Comparison of ENCODE assay signal across 9 cellular contexts in genomic region chr13:87671031-87671823, GRCh38. TPM values are rescaled to one million over a fixed set of nuclear protein-coding genes. Genes with fewer than 3 reads are reported as not detected.
DNase-seq lines count a peak whose midpoint lies in the region; ATAC-seq and TF ChIP-seq lines count a peak whose summit lies in the region.
"Had no signal": no experiment of that assay in that cellular context is flagged by ENCODE, and none has a peak within 500 bp of the region (broad histone marks: within the 10 kb centered on the region; RNA-seq: fewer than 3 reads in every experiment).

Gene SLITRK5, plus strand, starts transcription at chr13:87671371. Its CDS starts 4,018 bp downstream, at chr13:87675389.

- no peaks in the 10 kb centered on the region for H3K36me3 ChIP-seq in endodermal cell (ENCODE audit: control insufficient read depth, insufficient read depth, low read length)
- no peaks in the 10 kb centered on the region for H3K36me3 ChIP-seq in mesodermal cell (ENCODE audit: control insufficient read depth, insufficient read depth, low read length)

- H3K4me1 ChIP-seq in endodermal cell (ENCODE audit: control insufficient read depth, insufficient read depth, low read length) (no peaks in the 10 kb centered on the region), mesodermal cell (ENCODE audit: control insufficient read depth, insufficient read depth, low read length, poor library complexity, severe bottlenecking) (peaks cover 6% of the 10 kb centered on the region)

- peaks cover 38% of the 10 kb centered on the region for H3K27me3 ChIP-seq in endodermal cell (ENCODE audit: control insufficient read depth, insufficient read depth, low read length, poor library complexity, severe bottlenecking)

- POLR2A ChIA-PET in activated CD8-positive, alpha-beta T cell treated with anti-CD3 and anti-CD28 coated beads, Interleukin-2, amount 10 ng/mL, durations not matched to agents 7 days and 5 days (lab: Charles Lee), result no interaction called here

- H3K4me1 Mint-ChIP-seq in activated CD8-positive, alpha-beta T cell treated with anti-CD3 and anti-CD28 coated beads, Interleukin-2, amount 10 ng/mL, durations not matched to agents 7 days and 5 days (ENCODE audit: low read depth), result peaks cover 9% of the 10 kb centered on the region
- peaks cover 19% of the 10 kb centered on the region for H3K4me1 Mint-ChIP-seq in endodermal cell

- peak; percentile 69 for TF ChIP-seq CTCF in AG10803 (conservative IDR thresholded peaks at IDR 0.05; ENCODE audit: low read length)
- TF ChIP-seq CTCF in endodermal cell (conservative IDR thresholded peaks at IDR 0.05), result peak; percentile 97

- H3K36me3 Mint-ChIP-seq in activated CD8-positive, alpha-beta T cell treated with anti-CD3 and anti-CD28 coated beads, Interleukin-2, amount 10 ng/mL, durations not matched to agents 7 days and 5 days (ENCODE audit: low read depth), result peaks cover 2% of the 10 kb centered on the region
- no peaks in the 10 kb centered on the region for H3K36me3 Mint-ChIP-seq in endodermal cell (ENCODE audit: low read depth)

- ATAC-seq in GM19023 (IDR thresholded peaks at IDR 0.05; ENCODE audit: unreplicated experiment) (peak; percentile 98), HG03139 (IDR thresholded peaks at IDR 0.05; ENCODE audit: unreplicated experiment) (peak; percentile 97)
- peak; percentile 94 for ATAC-seq in activated CD8-positive, alpha-beta T cell treated with anti-CD3 and anti-CD28 coated beads, Interleukin-2, amount 10 ng/mL, durations not matched to agents 7 days and 5 days

- no peak within 1 kb of the TSS for H3K9ac ChIP-seq in endodermal cell (ENCODE audit: extremely low read depth, low read length, poor library complexity, severe bottlenecking)

- peaks cover 39% of the 10 kb centered on the region for H3K27me3 Mint-ChIP-seq in activated CD8-positive, alpha-beta T cell treated with anti-CD3 and anti-CD28 coated beads, Interleukin-2, amount 10 ng/mL, durations not matched to agents 7 days and 5 days (ENCODE audit: low read depth)
- H3K27me3 Mint-ChIP-seq in endodermal cell (ENCODE audit: insufficient read depth), result peaks cover 47% of the 10 kb centered on the region

- H3K4me3 ChIP-seq in AG10803 (ENCODE audit: low read length), result peak within 1 kb of the TSS; percentile 53
- peak within 1 kb of the TSS; percentile 86 for H3K4me3 ChIP-seq in endodermal cell (ENCODE audit: low read length)
- peak within 1 kb of the TSS; percentile 61 for H3K4me3 ChIP-seq in mesodermal cell (ENCODE audit: extremely low read depth, insufficient read depth, low read length, poor library complexity, severe bottlenecking)

- DNase-seq in AG10803 (ENCODE audit: low read depth) (peak; percentile 37), NCI-H510A treated with DMSO at 0.1 percent for 48 hours (lab: John Stamatoyannopoulos, UW) (peak; percentile 89), endodermal cell (peak; percentile 96)
- DNase-seq in activated CD8-positive, alpha-beta T cell treated with anti-CD3 and anti-CD28 coated beads, Interleukin-2, amount 10 ng/mL, durations not matched to agents 7 days and 5 days, result peak; percentile 64
- peak; percentile 57 to 58 for DNase-seq in stimulated activated CD8-positive, alpha-beta memory T cell treated with anti-CD3 and anti-CD28 coated beads, Interleukin-15, amount 100 ng/mL, for 48 hours (ENCODE audit: low read depth in 2 of 2)

- H3K27ac Mint-ChIP-seq in activated CD8-positive, alpha-beta T cell treated with anti-CD3 and anti-CD28 coated beads, Interleukin-2, amount 10 ng/mL, durations not matched to agents 7 days and 5 days, result no peak within 1 kb of the TSS
- H3K27ac Mint-ChIP-seq in endodermal cell, result no peak within 1 kb of the TSS

- H3K9me3 ChIP-seq in endodermal cell (ENCODE audit: control insufficient read depth, low read length), result no peaks in the 10 kb centered on the region
- H3K9me3 ChIP-seq in mesodermal cell (ENCODE audit: control insufficient read depth, low read length), result no peaks in the 10 kb centered on the region

- 0% methylated on average over 25 to 51 of the region's 51 CpGs for WGBS in endodermal cell (ENCODE audit: insufficient coverage in 1 of 2, insufficient read length in 1 of 2), 2 experiments
- WGBS in mesodermal cell (ENCODE audit: insufficient coverage in 2 of 2), 2 experiments, result 0 to 1% methylated on average over 32 to 39 of the region's 51 CpGs

- no peaks in the 10 kb centered on the region for H3K9me3 Mint-ChIP-seq in activated CD8-positive, alpha-beta T cell treated with anti-CD3 and anti-CD28 coated beads, Interleukin-2, amount 10 ng/mL, durations not matched to agents 7 days and 5 days (ENCODE audit: insufficient read depth)
- no peaks in the 10 kb centered on the region for H3K9me3 Mint-ChIP-seq in endodermal cell

- H3K4me3 Mint-ChIP-seq in activated CD8-positive, alpha-beta T cell treated with anti-CD3 and anti-CD28 coated beads, Interleukin-2, amount 10 ng/mL, durations not matched to agents 7 days and 5 days, result peak within 1 kb of the TSS; percentile 59
- H3K4me3 Mint-ChIP-seq in endodermal cell, result peak within 1 kb of the TSS; percentile 70

- CTCF ChIA-PET in activated CD8-positive, alpha-beta T cell treated with anti-CD3 and anti-CD28 coated beads, Interleukin-2, amount 10 ng/mL, durations not matched to agents 7 days and 5 days (lab: Charles Lee), result no interaction called here

- H3K27ac ChIP-seq in endodermal cell (ENCODE audit: low read depth, low read length) (peak within 1 kb of the TSS; percentile 18), mesodermal cell (ENCODE audit: low read depth, low read length, severe bottlenecking) (no peak within 1 kb of the TSS)

RNA-seq across cellular contexts. Expression of gene SLITRK5, which starts in this region (rescaled TPM):
- total RNA-seq in activated CD8-positive, alpha-beta T cell treated with anti-CD3 and anti-CD28 coated beads, Interleukin-2, amount 10 ng/mL, durations not matched to agents 7 days and 5 days, result not detected
- total RNA-seq in endodermal cell, result 1 to 10 TPM in 1 of 2 donors, under 1 TPM in 1; 0.35 to 1.6 TPM
- 4.7 TPM for polyA plus RNA-seq in endodermal cell (2013, experiment 1 of 2)
- 4.3 TPM for polyA plus RNA-seq in endodermal cell (2013, experiment 2 of 2)
- 1.6 TPM for polyA plus RNA-seq in mesodermal cell (2013, experiment 1 of 2)
- polyA plus RNA-seq in mesodermal cell (2013, experiment 2 of 2), result 1.4 TPM
- total RNA-seq: HT1080 had no signal

Comparison
In these comparisons a context has a peak if more than half of its experiments do, and no peak if none do; other contexts are left out.
1. Peak in DNase-seq and ATAC-seq in activated CD8-positive, alpha-beta T cell treated with anti-CD3 and anti-CD28 coated beads, Interleukin-2, amount 10 ng/mL, durations not matched to agents 7 days and 5 days; RNA of the gene not detected or under 1 TPM.
2. DNase-seq: peak in every context shown above with its lines; median percentile 96 in endodermal cell; 89 in NCI-H510A treated with DMSO at 0.1 percent for 48 hours; 64 in activated CD8-positive, alpha-beta T cell treated with anti-CD3 and anti-CD28 coated beads, Interleukin-2, amount 10 ng/mL, durations not matched to agents 7 days and 5 days; 58 in stimulated activated CD8-positive, alpha-beta memory T cell treated with anti-CD3 and anti-CD28 coated beads, Interleukin-15, amount 100 ng/mL, for 48 hours; 37 in AG10803.